8 cellular contexts compared by ENCODE assay signal in genomic region chr4:158170691-158171455, GRCh38. TPM values are rescaled to one million over a fixed set of nuclear protein-coding genes. Genes with fewer than 3 reads are reported as not detected.
DNase-seq lines count a peak whose midpoint lies in the region; ATAC-seq and TF ChIP-seq lines count a peak whose summit lies in the region.

No MANE protein-coding gene starts in this region.

- DNase-seq in Caki2 (ENCODE audit: low read depth) (peak; percentile 85), HFF-Myc (ENCODE audit: extremely low read depth, low read depth) (no peak), adrenal gland (peak; percentile 80 to 92 (median 87)), iPS-NIHi7 (ENCODE audit: extremely low spot score) (peak; percentile 49), NCI-H2171 (lab: John Stamatoyannopoulos, UW) (no peak), medulla oblongata (ENCODE audit: extremely low spot score) (no peak)
- no peak for DNase-seq in stimulated activated effector memory CD8-positive, alpha-beta T cell treated with anti-CD3 and anti-CD28 coated beads, Interleukin-12 subunit alpha, Interleukin-12 subunit beta, amount 100 ng/mL, for 72 hours (ENCODE audit: low spot score in 2 of 2)

- 5 to 46% (median 17%) methylated on average over 7 to 38 of the region's 38 CpGs for WGBS in adrenal gland, 4 donors

- H3K9me3 ChIP-seq in adrenal gland (replicated peaks in 1 of 3) = no peaks in the 10 kb centered on the region

- in situ Hi-C loops in Caki2 (cut with HindIII; ENCODE audit: low pct_unique_long_range_greater_than_20kb, low sequenced_read_pairs) = loop anchor here (25.0 kb wide), 1 partner anchor 159 kb away; no protein-coding TSS in a partner anchor

- peak in 1 of 2 donors; percentile 53 for TF ChIP-seq POLR2A in adrenal gland (IDR thresholded peaks at IDR 0.05)

- H3K27ac ChIP-seq in adrenal gland = peak overlapping the region; percentile 68 to 94 (median 87)

- H3K4me3 Mint-ChIP-seq in stimulated activated effector memory CD8-positive, alpha-beta T cell treated with anti-CD3 and anti-CD28 coated beads, Interleukin-12 subunit alpha, Interleukin-12 subunit beta, amount 100 ng/mL, for 72 hours = no peak overlapping the region

- intact Hi-C loops in adrenal gland (cut with DNase I) = loop anchor here (5.0 kb wide), 1 partner anchor 179 kb away; no protein-coding TSS in a partner anchor

- TF ChIP-seq CTCF in HFF-Myc (IDR thresholded peaks at IDR 0.05; ENCODE audit: low read depth, low read length, missing control alignments) = peak; percentile 62
- peak; percentile 63 to 87 (median 79) for TF ChIP-seq CTCF in adrenal gland (IDR thresholded peaks at IDR 0.05)

- H3K36me3 Mint-ChIP-seq in stimulated activated effector memory CD8-positive, alpha-beta T cell treated with anti-CD3 and anti-CD28 coated beads, Interleukin-12 subunit alpha, Interleukin-12 subunit beta, amount 100 ng/mL, for 72 hours = no peaks in the 10 kb centered on the region

- H3K9me3 Mint-ChIP-seq in stimulated activated effector memory CD8-positive, alpha-beta T cell treated with anti-CD3 and anti-CD28 coated beads, Interleukin-12 subunit alpha, Interleukin-12 subunit beta, amount 100 ng/mL, for 72 hours = no peaks in the 10 kb centered on the region

- no peaks in the 10 kb centered on the region for H3K36me3 ChIP-seq in adrenal gland (replicated peaks in 1 of 2)

- no peak overlapping the region for H3K27ac Mint-ChIP-seq in stimulated activated effector memory CD8-positive, alpha-beta T cell treated with anti-CD3 and anti-CD28 coated beads, Interleukin-12 subunit alpha, Interleukin-12 subunit beta, amount 100 ng/mL, for 72 hours

- no peaks in the 10 kb centered on the region for H3K27me3 ChIP-seq in adrenal gland

- ATAC-seq in stimulated activated effector memory CD8-positive, alpha-beta T cell treated with anti-CD3 and anti-CD28 coated beads, Interleukin-12 subunit alpha, Interleukin-12 subunit beta, amount 100 ng/mL, for 72 hours = peak; percentile 24
- no peak for ATAC-seq in HG03565 (IDR thresholded peaks at IDR 0.05; ENCODE audit: unreplicated experiment)

- no peaks in the 10 kb centered on the region for H3K4me1 Mint-ChIP-seq in stimulated activated effector memory CD8-positive, alpha-beta T cell treated with anti-CD3 and anti-CD28 coated beads, Interleukin-12 subunit alpha, Interleukin-12 subunit beta, amount 100 ng/mL, for 72 hours

- H3K4me3 ChIP-seq in HFF-Myc (replicated peaks; ENCODE audit: low read depth, low read length) = peak overlapping the region; percentile 47
- H3K4me3 ChIP-seq in adrenal gland = peak overlapping the region; percentile 34 to 95 (median 68)

- H3K4me1 ChIP-seq in adrenal gland (replicated peaks in 1 of 2) = peaks cover 39 to 57% of the 10 kb centered on the region in 2 donors

RNA-seq across cellular contexts. Expression of gene GASK1B, which starts 2.0 kb away (rescaled TPM):
- 44.9 and 84.5 TPM in 2 replicates for total RNA-seq in Caki2 (2014; rRNA removed; shearing (Covaris generic); ENCODE audit: low replicate concordance)
- total RNA-seq in adrenal gland = 100 to 1,000 TPM; 120 to 556 (median 434) TPM
- 100 to 1,000 TPM in 1 of 3 donors, 10 to 100 TPM in 2; 35.4 to 165 (median 38.1) TPM for polyA plus RNA-seq in adrenal gland

RNA-seq across cellular contexts. Expression of gene TMEM144, which starts 39.4 kb away (rescaled TPM):
- 17.0 and 25.4 TPM in 2 replicates for total RNA-seq in Caki2 (2014; rRNA removed; shearing (Covaris generic); ENCODE audit: low replicate concordance)
- 10 to 100 TPM; 14.4 to 55.4 (median 23.4) TPM for total RNA-seq in adrenal gland
- polyA plus RNA-seq in adrenal gland = 10 to 100 TPM; 10.1 to 18.7 (median 14.0) TPM

Comparison
In these comparisons a context has a peak if more than half of its experiments do, and no peak if none do; other contexts are left out.
1. DNase-seq: peak in Caki2 (single experiment), adrenal gland (7 of 7) and iPS-NIHi7 (single experiment); none in HFF-Myc (single experiment), stimulated activated effector memory CD8-positive, alpha-beta T cell treated with anti-CD3 and anti-CD28 coated beads, Interleukin-12 subunit alpha, Interleukin-12 subunit beta, amount 100 ng/mL, for 72 hours (0 of 2), NCI-H2171 (single experiment) and medulla oblongata (single experiment).